1 cellular context compared by ENCODE assay signal in genomic region chr7:47590215-47590614, GRCh38. TPM values are rescaled to one million over a fixed set of nuclear protein-coding genes. Genes with fewer than 3 reads are reported as not detected.
"Had no signal": no experiment of that assay in that cellular context is flagged by ENCODE, and none has a peak within 500 bp of the region (broad histone marks: within the 10 kb centered on the region; RNA-seq: fewer than 3 reads in every experiment).

No MANE protein-coding gene starts in this region.

RNA-seq across cellular contexts. Expression of gene TNS3, which starts 8.3 kb away (rescaled TPM):
- polyA plus RNA-seq: naive thymus-derived CD8-positive, alpha-beta T cell had no signal
